ENCODE assay signal across 8 cellular contexts in the genomic region with DNA sequence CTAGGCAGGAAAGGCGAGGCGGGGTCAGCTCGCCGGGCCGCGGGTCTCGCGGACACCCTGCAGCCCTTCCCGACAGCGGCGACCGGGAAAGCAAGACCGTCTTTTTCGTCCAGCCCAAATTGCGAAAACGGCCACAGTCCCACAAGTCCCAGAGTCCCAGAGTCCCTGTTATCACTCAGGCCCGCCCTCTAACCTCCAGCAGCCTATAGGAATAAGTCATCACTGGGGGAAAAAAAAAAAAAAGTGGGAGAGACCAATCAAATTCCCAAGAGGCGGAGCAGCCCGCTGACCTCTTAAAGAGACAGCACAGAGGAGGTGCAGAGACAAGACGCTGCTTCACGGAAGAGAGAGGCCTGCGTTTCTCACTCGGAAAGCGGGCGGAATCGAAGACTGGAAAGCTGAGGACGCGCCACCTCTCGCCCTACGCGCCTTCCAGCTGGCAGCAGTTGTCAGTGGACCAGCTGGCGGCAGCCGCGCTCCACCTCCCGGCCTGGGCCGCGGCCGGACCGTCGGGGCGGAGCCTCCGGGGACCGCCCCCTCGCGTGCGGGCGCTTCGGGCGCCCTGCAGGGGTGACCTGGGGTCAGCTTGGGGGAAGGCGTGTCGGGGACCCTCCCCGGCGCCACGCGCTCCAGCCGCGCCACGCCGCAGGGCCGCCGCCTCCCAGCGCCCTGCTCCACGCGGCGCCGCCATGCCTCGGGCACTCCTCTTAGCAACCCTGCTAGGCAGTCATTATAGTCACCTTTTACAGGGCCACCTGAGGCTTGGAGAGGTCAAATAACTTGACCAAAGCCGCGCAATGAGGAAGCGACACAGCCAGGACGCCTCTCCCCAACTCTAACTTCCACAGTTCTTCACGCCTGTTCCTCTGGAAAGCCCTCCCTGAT. TPM values are rescaled to one million over a fixed set of nuclear protein-coding genes. Genes with fewer than 3 reads are reported as not detected.
DNase-seq lines count a peak whose midpoint lies in the region; ATAC-seq, FAIRE-seq and TF ChIP-seq lines count a peak whose summit lies in the region.

Gene TPRA1, minus strand, starts transcription at position 141 of the 885 bp plus-strand sequence. CDS start 10,587 bp downstream, outside the sequence.

- H3K4me3 ChIP-seq in astrocyte (ENCODE audit: insufficient read depth, low read depth, low read length), result peak within 1 kb of the TSS; percentile 84
- H3K4me3 ChIP-seq in rectal smooth muscle tissue (ENCODE audit: low read length), result peak within 1 kb of the TSS; percentile 80
- H3K4me3 ChIP-seq in aorta (ENCODE audit: low read length in 2 of 2), result peak within 1 kb of the TSS; percentile 78 to 89

- H3K4me1 ChIP-seq in astrocyte (ENCODE audit: insufficient read depth, low read length), result peaks cover 24% of the 10 kb centered on the region
- H3K4me1 ChIP-seq in rectal smooth muscle tissue (ENCODE audit: control insufficient read depth, insufficient read depth, low read length), result peaks cover 3% of the 10 kb centered on the region
- H3K4me1 ChIP-seq in aorta (ENCODE audit: control insufficient read depth in 1 of 2, insufficient read depth in 2 of 2, low read length in 2 of 2), result no peaks in the 10 kb centered on the region

- H3K27ac ChIP-seq in astrocyte (ENCODE audit: low read depth, low read length) (peak within 1 kb of the TSS; percentile 88), rectal smooth muscle tissue (ENCODE audit: low read depth, low read length) (peak within 1 kb of the TSS; percentile 87), aorta (ENCODE audit: low read depth in 1 of 2, low read length in 2 of 2) (peak within 1 kb of the TSS; percentile 18 to 86)

- peak; percentile 94 for DNase-seq in NCI-H187 treated with DMSO at 0.1 percent for 48 hours (lab: John Stamatoyannopoulos, UW)
- DNase-seq in T-helper 22 cell (ENCODE audit: low read depth), result peak; percentile 73
- DNase-seq in astrocyte (ENCODE audit: low read depth), result peak; percentile 94
- DNase-seq in hepatic stellate cell (ENCODE audit: low spot score), result peak; percentile 99
- peak; percentile 92 to 94 for DNase-seq in aorta

- TF ChIP-seq CTCF in astrocyte (IDR thresholded peaks at IDR 0.05; ENCODE audit: insufficient read depth, low read depth, low read length), result no peak

- peak; percentile 72 for FAIRE-seq in astrocyte (lab: Jason Lieb, UNC)

- H3K9ac ChIP-seq in astrocyte (ENCODE audit: low read length) (peak within 1 kb of the TSS; percentile 93), rectal smooth muscle tissue (ENCODE audit: low read length) (peak within 1 kb of the TSS; percentile 68)

- WGBS in aorta, 2 donors, result 0 to 1% methylated on average over 65 to 72 of the region's 72 CpGs

- TF ChIP-seq POLR2A in GM18505 (IDR thresholded peaks at IDR 0.05; ENCODE audit: borderline replicate concordance, extremely low read depth, insufficient read depth, insufficient read length), result peak; percentile 76

- H3K4me1 Mint-ChIP-seq in astrocyte (ENCODE audit: low read depth, unreplicated experiment), result peaks cover 14% of the 10 kb centered on the region

- intact Hi-C loops in aorta (cut with DNase I), result loop anchor here in 1 of 2 donors (10.0 kb wide), 1 partner anchor 464 kb away; the partner anchor contains the start of gene SEC61A1

- H2AFZ ChIP-seq in astrocyte (ENCODE audit: low read depth, low read length), result peak within 1 kb of the TSS; percentile 89

- no peaks in the 10 kb centered on the region for H3K9me3 ChIP-seq in astrocyte (ENCODE audit: insufficient read depth, low read depth, low read length)
- H3K9me3 ChIP-seq in aorta (ENCODE audit: control insufficient read depth, low read length), result no peaks in the 10 kb centered on the region

- H3K27me3 Mint-ChIP-seq in astrocyte (ENCODE audit: low read depth, unreplicated experiment), result peaks cover 18% of the 10 kb centered on the region

- H3K36me3 ChIP-seq in astrocyte (ENCODE audit: insufficient read depth, low read length) (no peaks in the 10 kb centered on the region), rectal smooth muscle tissue (ENCODE audit: control insufficient read depth, insufficient read depth, low read length) (no peaks in the 10 kb centered on the region), aorta (ENCODE audit: control insufficient read depth in 1 of 2, insufficient read depth in 2 of 2, low read length in 1 of 2) (no peaks in the 10 kb centered on the region)

- H3K4me3 Mint-ChIP-seq in astrocyte (ENCODE audit: unreplicated experiment), result peak within 1 kb of the TSS; percentile 94

- peak within 1 kb of the TSS; percentile 98 for H3K4me2 ChIP-seq in astrocyte (ENCODE audit: low read length)

- no peaks in the 10 kb centered on the region for H3K9me3 Mint-ChIP-seq in astrocyte (ENCODE audit: unreplicated experiment)

- peak; percentile 60 for ATAC-seq in GM18505 (IDR thresholded peaks at IDR 0.05; ENCODE audit: unreplicated experiment)
- peak; percentile 73 for ATAC-seq in HG02970 (IDR thresholded peaks at IDR 0.05; ENCODE audit: low FRiP score, unreplicated experiment)
- ATAC-seq in aorta (ENCODE audit: low FRiP score), result peak; percentile 94

- peaks cover 2% of the 10 kb centered on the region for H3K36me3 Mint-ChIP-seq in astrocyte (ENCODE audit: low read depth, unreplicated experiment)

- peak within 1 kb of the TSS; percentile 94 for H3K27ac Mint-ChIP-seq in astrocyte (ENCODE audit: unreplicated experiment)

- H3K79me2 ChIP-seq in astrocyte (ENCODE audit: insufficient read depth, low read length), result peaks cover 46% of the 10 kb centered on the region

- H4K20me1 ChIP-seq in astrocyte (ENCODE audit: insufficient read depth, low read length), result peaks cover 39% of the 10 kb centered on the region

- H3K27me3 ChIP-seq in astrocyte (ENCODE audit: insufficient read depth, low read length) (no peaks in the 10 kb centered on the region), rectal smooth muscle tissue (ENCODE audit: control insufficient read depth, insufficient read depth, low read length) (no peaks in the 10 kb centered on the region), aorta (ENCODE audit: control insufficient read depth in 1 of 2, insufficient read depth in 2 of 2, low read length in 1 of 2) (no peaks in the 10 kb centered on the region)

RNA-seq across cellular contexts. Expression of gene TPRA1, which starts in this region (rescaled TPM):
- 24.6 and 24.9 TPM in 2 replicates for total RNA-seq in astrocyte
- total RNA-seq in aorta, result 10 to 100 TPM; 20.0 to 28.5 TPM
- polyA plus RNA-seq in aorta, result 10 to 100 TPM in 1 of 2 donors, 1 to 10 TPM in 1; 7.8 to 45.2 TPM

Comparison
In these comparisons a context has a peak if more than half of its experiments do, and no peak if none do; other contexts are left out.
1. Peak in every context shown above with its lines: DNase-seq, ATAC-seq, H3K4me3 ChIP-seq and H3K27ac ChIP-seq.